In the genomic region with DNA sequence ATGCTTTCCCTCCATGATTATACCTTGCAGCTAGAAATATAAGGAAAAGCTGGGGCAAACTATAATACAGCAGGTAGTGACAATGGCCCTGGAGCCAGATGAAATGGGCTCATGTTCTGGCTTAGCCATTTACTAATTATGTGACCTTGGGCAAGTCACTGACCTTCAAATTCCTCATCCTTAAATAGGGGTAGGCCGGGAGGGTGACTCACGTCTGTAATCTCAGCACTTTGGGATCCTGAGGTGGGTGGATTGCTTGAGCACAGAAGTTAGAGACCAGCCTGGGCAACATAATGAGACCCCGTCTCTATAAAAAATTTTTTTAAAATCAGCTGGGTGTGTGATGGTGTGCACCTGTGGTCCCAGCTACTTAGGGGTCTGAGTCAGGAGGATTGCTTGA, we compare ENCODE assay signal across 22 cellular contexts.
DNase-seq lines count a peak whose midpoint lies in the region; ATAC-seq, FAIRE-seq and TF ChIP-seq lines count a peak whose summit lies in the region.
"Had no signal": no experiment of that assay in that cellular context is flagged by ENCODE, and none has a peak within 500 bp of the region (broad histone marks: within the 10 kb centered on the region; RNA-seq: fewer than 3 reads in every experiment).

No MANE protein-coding gene starts in this region.

- H3K27ac ChIP-seq in mesodermal cell (ENCODE audit: low read depth, low read length, severe bottlenecking) (peak overlapping the region; percentile 70), uterus (peak overlapping the region; percentile 52 to 60)
- H3K27ac ChIP-seq: ascending aorta, prostate gland, thoracic aorta had no signal

- WGBS in mesodermal cell (ENCODE audit: insufficient coverage in 2 of 2), 2 experiments: 90 to 100% methylated on average over 1 of the region's 3 CpGs

- H3K4me1 ChIP-seq in mesodermal cell (ENCODE audit: control insufficient read depth, insufficient read depth, low read length, poor library complexity, severe bottlenecking): peaks cover 14% of the 10 kb centered on the region
- H3K4me1 ChIP-seq in uterus: no peaks in the 10 kb centered on the region
- H3K4me1 ChIP-seq: ascending aorta, prostate gland had no signal

- H3K9me3 ChIP-seq in mesodermal cell (ENCODE audit: control insufficient read depth, low read length): no peaks in the 10 kb centered on the region
- no peaks in the 10 kb centered on the region for H3K9me3 ChIP-seq in uterus
- H3K9me3 ChIP-seq: ascending aorta, prostate gland, thoracic aorta had no signal

- no peak for FAIRE-seq in GM12892 (lab: Jason Lieb, UNC)
- FAIRE-seq: colon, GM19239 had no signal

- H3K4me3 ChIP-seq in cardiac fibroblast (replicated peaks in 1 of 2; ENCODE audit: low read depth in 2 of 2, low read length in 2 of 2) (no peak overlapping the region), mesodermal cell (ENCODE audit: extremely low read depth, insufficient read depth, low read length, poor library complexity, severe bottlenecking) (no peak overlapping the region), uterus (no peak overlapping the region)
- H3K4me3 ChIP-seq: ascending aorta, GM23338, prostate gland, thoracic aorta had no signal

- DNase-seq in LHCN-M2 (ENCODE audit: low read depth): peak; percentile 24
- DNase-seq in cardiac fibroblast (ENCODE audit: low read depth in 2 of 2): peak; percentile 21 to 66
- DNase-seq in uterus: no peak
- DNase-seq in midbrain (lab: John Stamatoyannopoulos, UW): no peak
- DNase-seq in GM12892 (ENCODE audit: insufficient read length): no peak
- DNase-seq: activated CD4-positive, alpha-beta memory T cell treated with anti-CD3 and anti-CD28 coated beads, Interleukin-2, amount 10 ng/mL, durations not matched to agents 7 days and 5 days; activated naive CD4-positive, alpha-beta T cell treated with anti-CD3 and anti-CD28 coated beads, Interleukin-2, amount 50 U/mL, for 16 hours; NCI-H1105; NCI-H524 treated with DMSO at 0.1 percent for 48 hours; nephron progenitor cell; SHP77 treated with DMSO at 0.1 percent for 48 hours; stimulated activated CD4-positive, alpha-beta T cell treated with anti-CD3 and anti-CD28 coated beads, Interleukin-15, amount 100 ng/mL, for 24 hours had no signal

- intact Hi-C loops in uterus (cut with DNase I; ENCODE audit: low total_unique reads): no loop called here

- TF ChIP-seq CTCF in cardiac fibroblast (IDR thresholded peaks at IDR 0.05; ENCODE audit: low read depth, low read length) (no peak), uterus (IDR thresholded peaks at IDR 0.05) (no peak)

- no peak for ATAC-seq in HG02571 (IDR thresholded peaks at IDR 0.05; ENCODE audit: unreplicated experiment)
- ATAC-seq: GM23338; stimulated activated effector memory CD8-positive, alpha-beta T cell treated with anti-CD3 and anti-CD28 coated beads, Interleukin-12 subunit alpha, Interleukin-12 subunit beta, amount 100 ng/mL, for 72 hours; WTC11 had no signal

- no peaks in the 10 kb centered on the region for H3K36me3 ChIP-seq in mesodermal cell (ENCODE audit: control insufficient read depth, insufficient read depth, low read length)
- H3K36me3 ChIP-seq in uterus: no peaks in the 10 kb centered on the region
- H3K36me3 ChIP-seq: ascending aorta, prostate gland, thoracic aorta had no signal

- no peaks in the 10 kb centered on the region for H3K27me3 ChIP-seq in uterus
- H3K27me3 ChIP-seq: ascending aorta had no signal

- TF ChIP-seq POLR2A in uterus (IDR thresholded peaks at IDR 0.05) (no peak), GM12892 (IDR thresholded peaks at IDR 0.05; ENCODE audit: low read depth, low read length) (no peak)

Comparison
In these comparisons a context has a peak if more than half of its experiments do, and no peak if none do; other contexts are left out.
1. DNase-seq: peak in LHCN-M2 (single experiment) and cardiac fibroblast (2 of 2); none in uterus (0 of 2), midbrain (single experiment) and GM12892 (single experiment).